In the genomic region with DNA sequence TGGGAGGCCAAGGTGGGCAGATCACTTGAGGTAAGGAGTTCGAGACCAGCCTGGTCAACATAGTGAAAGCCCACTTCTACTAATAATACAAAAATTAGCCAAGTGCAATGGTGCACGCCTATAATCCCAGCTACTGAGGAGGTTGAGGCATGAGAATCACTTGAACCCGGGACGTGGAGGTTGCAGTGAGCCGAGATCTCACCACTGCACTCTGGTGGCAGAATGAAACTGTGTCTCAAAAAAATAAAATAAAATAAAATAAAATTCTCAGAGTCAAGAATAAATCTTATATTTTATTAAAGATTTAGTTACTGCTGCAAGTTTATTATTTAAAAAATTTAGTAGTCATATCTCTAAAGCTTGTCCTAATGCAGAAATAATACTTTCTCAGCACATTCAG, we compare ENCODE assay signal across 17 cellular contexts. TPM values are rescaled to one million over a fixed set of nuclear protein-coding genes. Genes with fewer than 3 reads are reported as not detected.
DNase-seq lines count a peak whose midpoint lies in the region; ATAC-seq and TF ChIP-seq lines count a peak whose summit lies in the region.
"Had no signal": no experiment of that assay in that cellular context is flagged by ENCODE, and none has a peak within 500 bp of the region (broad histone marks: within the 10 kb centered on the region; RNA-seq: fewer than 3 reads in every experiment).

No MANE protein-coding gene starts in this region.

- peaks cover 3% of the 10 kb centered on the region; the same call in 1 of the 2 replicates for H3K27me3 ChIP-seq in BJ (ENCODE audit: control insufficient read depth, insufficient read depth, low read length)
- no peaks in the 10 kb centered on the region for H3K27me3 ChIP-seq in mammary epithelial cell (ENCODE audit: insufficient read depth, low read length)
- H3K27me3 ChIP-seq in CD8-positive, alpha-beta T cell (ENCODE audit: insufficient read depth, low read length) = no peaks in the 10 kb centered on the region

- no peak overlapping the region for H3K4me3 Mint-ChIP-seq in osteocyte (ENCODE audit: unreplicated experiment)
- no peak overlapping the region for H3K4me3 Mint-ChIP-seq in CD8-positive, alpha-beta T cell
- H3K4me3 Mint-ChIP-seq in nephron progenitor cell = no peak overlapping the region
- H3K4me3 Mint-ChIP-seq: activated naive CD8-positive, alpha-beta T cell; brain; T-helper 1 cell treated with Interleukin-12 subunit alpha and Interleukin-12 subunit beta and Interleukin-4 antibody, amounts not matched to agents 30 μg/mL and 1 μg/mL, for 36 hours had no signal

- no peaks in the 10 kb centered on the region for H4K20me1 ChIP-seq in mammary epithelial cell (ENCODE audit: insufficient read depth, low read length)

- intact Hi-C loops in mammary epithelial cell (cut with micrococcal nuclease) = loop anchor here (2.0 kb wide), 1 partner anchor 30 kb away; a partner anchor contains a TSS
- intact Hi-C loops in CD8-positive, alpha-beta T cell (cut with DNase I, micrococcal nuclease) = loop anchor here (1.0 kb wide), 1 partner anchor 34 kb away; no protein-coding TSS in a partner anchor

- ATAC-seq in CD8-positive, alpha-beta T cell = no peak
- ATAC-seq: Right ventricle myocardium inferior had no signal

- H3K4me1 ChIP-seq in mammary epithelial cell (ENCODE audit: insufficient read depth, low read length) = peaks cover 5% of the 10 kb centered on the region
- H3K4me1 ChIP-seq in CD8-positive, alpha-beta T cell (ENCODE audit: insufficient read depth, low read length) = no peaks in the 10 kb centered on the region

- H3K4me1 Mint-ChIP-seq in osteocyte (ENCODE audit: unreplicated experiment) (peaks cover 18% of the 10 kb centered on the region), nephron progenitor cell (peaks cover 17% of the 10 kb centered on the region)
- H3K4me1 Mint-ChIP-seq in CD8-positive, alpha-beta T cell (ENCODE audit: low read depth) = no peaks in the 10 kb centered on the region

- H3K4me3 ChIP-seq in BJ (ENCODE audit: low read depth, low read length) (no peak overlapping the region), HFF-Myc (replicated peaks; ENCODE audit: low read depth, low read length) (no peak overlapping the region), choroid plexus epithelial cell (ENCODE audit: low read depth, low read length) (no peak overlapping the region), mammary epithelial cell (replicated peaks in 1 of 3; ENCODE audit: insufficient read depth in 1 of 3, low read depth in 2 of 3, low read length in 3 of 3) (no peak overlapping the region)
- no peak overlapping the region for H3K4me3 ChIP-seq in CD8-positive, alpha-beta T cell (ENCODE audit: low read depth, low read length)
- H3K4me3 ChIP-seq: dorsolateral prefrontal cortex had no signal

- no peak overlapping the region for H3K27ac Mint-ChIP-seq in osteocyte (ENCODE audit: unreplicated experiment)
- H3K27ac Mint-ChIP-seq in CD8-positive, alpha-beta T cell = no peak overlapping the region
- H3K27ac Mint-ChIP-seq in nephron progenitor cell = no peak overlapping the region
- H3K27ac Mint-ChIP-seq: activated naive CD8-positive, alpha-beta T cell; T-helper 1 cell treated with Interleukin-12 subunit alpha and Interleukin-12 subunit beta and Interleukin-4 antibody, amounts not matched to agents 30 μg/mL and 1 μg/mL, for 36 hours had no signal

- H2AFZ ChIP-seq in mammary epithelial cell (ENCODE audit: low read depth, low read length) = no peak overlapping the region

- H3K79me2 ChIP-seq in mammary epithelial cell (ENCODE audit: insufficient read depth, low read length) = no peaks in the 10 kb centered on the region

- H3K9me3 ChIP-seq in mammary epithelial cell (replicated peaks; ENCODE audit: insufficient read depth, low read length) = no peaks in the 10 kb centered on the region
- no peaks in the 10 kb centered on the region for H3K9me3 ChIP-seq in CD8-positive, alpha-beta T cell (ENCODE audit: low read length)

- CTCF ChIA-PET in BJ (lab: Yijun Ruan, JAX) = interaction anchor here (0.7 to 2.4 kb wide), 8 partner anchors 9 to 56 kb away, joined by 3 to 10 read pairs (median 4); a partner anchor contains a TSS
- CTCF ChIA-PET in mammary epithelial cell (lab: Charles Lee; ENCODE audit: low non-redundant PET) = interaction anchor here (0.6 to 0.8 kb wide), 2 partner anchors 12 to 30 kb away, joined by 3 to 6 read pairs; no protein-coding TSS in a partner anchor
- CTCF ChIA-PET in CD8-positive, alpha-beta T cell (lab: Charles Lee) = interaction anchor here (1.6 kb wide), 1 partner anchor 34 kb away, joined by 6 read pairs; no protein-coding TSS in a partner anchor

- dilution Hi-C loops in mammary epithelial cell (cut with HindIII; ENCODE audit: low sequenced_read_pairs) = no loop called here

- TF ChIP-seq CTCF in BJ (IDR thresholded peaks at IDR 0.05; ENCODE audit: insufficient read depth, low read depth, low read length) (peak; percentile 30; the same call in 1 of the 2 replicates), HFF-Myc (IDR thresholded peaks at IDR 0.05; ENCODE audit: low read depth, low read length, missing control alignments) (peak; percentile 25), choroid plexus epithelial cell (conservative IDR thresholded peaks at IDR 0.05; ENCODE audit: low read depth, low read length) (peak; percentile 47), osteocyte (IDR thresholded peaks at IDR 0.05) (peak; percentile 25), mammary epithelial cell (conservative IDR thresholded peaks at IDR 0.05 in 1 of 2, IDR thresholded peaks at IDR 0.05 in 1 of 2; ENCODE audit: extremely low read depth in 1 of 2, insufficient read depth in 1 of 2, low read depth in 1 of 2, low read length in 2 of 2) (peak in 1 of 2 donors; percentile 18), nephron progenitor cell (IDR thresholded peaks at IDR 0.05) (no peak)
- TF ChIP-seq CTCF in CD8-positive, alpha-beta T cell (IDR thresholded peaks at IDR 0.05) = no peak

- no peak for DNase-seq in BJ (ENCODE audit: low read depth)
- DNase-seq in HFF-Myc (ENCODE audit: extremely low read depth, low read depth) = no peak
- DNase-seq in choroid plexus epithelial cell (ENCODE audit: low read depth) = no peak
- no peak for DNase-seq in osteocyte (ENCODE audit: extremely low spot score, unreplicated experiment)
- DNase-seq in AG20443 (ENCODE audit: low spot score) = no peak
- no peak for DNase-seq in mammary epithelial cell
- DNase-seq in CD8-positive, alpha-beta T cell = no peak
- no peak for DNase-seq in nephron progenitor cell
- DNase-seq: activated CD8-positive, alpha-beta memory T cell treated with anti-CD3 and anti-CD28 coated beads for 24 hours; AML-193; dorsolateral prefrontal cortex; NCI-H226; stimulated activated CD4-positive, alpha-beta T cell treated with anti-CD3 and anti-CD28 coated beads, Interleukin-4, amount 100 ng/mL, for 1 hour had no signal

- no peaks in the 10 kb centered on the region for H3K36me3 ChIP-seq in BJ (ENCODE audit: control insufficient read depth, insufficient read depth, low read length)
- no peaks in the 10 kb centered on the region for H3K36me3 ChIP-seq in mammary epithelial cell (ENCODE audit: insufficient read depth, low read length)
- no peaks in the 10 kb centered on the region for H3K36me3 ChIP-seq in CD8-positive, alpha-beta T cell (ENCODE audit: insufficient read depth, low read length)

- in situ Hi-C loops in mammary epithelial cell (cut with MboI; ENCODE audit: low sequenced_read_pairs in 2 of 2) = no loop called here

- no peak overlapping the region for H3K27ac ChIP-seq in mammary epithelial cell (ENCODE audit: insufficient read depth, low read depth, low read length)
- no peak overlapping the region for H3K27ac ChIP-seq in CD8-positive, alpha-beta T cell (ENCODE audit: low read depth, low read length)
- H3K27ac ChIP-seq: dorsolateral prefrontal cortex had no signal

- H3K9me3 Mint-ChIP-seq in osteocyte (ENCODE audit: unreplicated experiment) (no peaks in the 10 kb centered on the region), nephron progenitor cell (no peaks in the 10 kb centered on the region)
- no peaks in the 10 kb centered on the region for H3K9me3 Mint-ChIP-seq in CD8-positive, alpha-beta T cell
- H3K9me3 Mint-ChIP-seq: T-helper 1 cell treated with Interleukin-12 subunit alpha and Interleukin-12 subunit beta and Interleukin-4 antibody, amounts not matched to agents 30 μg/mL and 1 μg/mL, for 36 hours had no signal

- H3K36me3 Mint-ChIP-seq in osteocyte (ENCODE audit: unreplicated experiment) (no peaks in the 10 kb centered on the region), nephron progenitor cell (ENCODE audit: low read depth) (no peaks in the 10 kb centered on the region)
- no peaks in the 10 kb centered on the region for H3K36me3 Mint-ChIP-seq in CD8-positive, alpha-beta T cell
- H3K36me3 Mint-ChIP-seq: activated naive CD8-positive, alpha-beta T cell; brain had no signal

- 96% methylated on average over 5 of the region's 5 CpGs for WGBS in mammary epithelial cell (ENCODE audit: low coverage, missing lambda C conversion rate)

- no peak overlapping the region for H3K4me2 ChIP-seq in mammary epithelial cell (ENCODE audit: insufficient read depth, low read depth, low read length)

- no peak overlapping the region for H3K9ac ChIP-seq in mammary epithelial cell (ENCODE audit: insufficient read depth, low read length)

- BruUV-seq in mammary epithelial cell (replicated peaks; lab: Mats Ljungman, UMichigan) = no TSS peak

- POLR2A ChIA-PET in BJ (lab: Charles Lee) = no interaction called here
- POLR2A ChIA-PET in CD8-positive, alpha-beta T cell (lab: Charles Lee) = no interaction called here

- peaks cover 5% of the 10 kb centered on the region for H3K27me3 Mint-ChIP-seq in osteocyte (ENCODE audit: unreplicated experiment)
- peaks cover 20% of the 10 kb centered on the region for H3K27me3 Mint-ChIP-seq in CD8-positive, alpha-beta T cell (ENCODE audit: low read depth)
- H3K27me3 Mint-ChIP-seq in nephron progenitor cell (ENCODE audit: low read depth, poor library complexity) = peaks cover 21% of the 10 kb centered on the region
- H3K27me3 Mint-ChIP-seq: brain had no signal

RNA-seq across cellular contexts. Expression of a gene that starts 29.7 kb away (rescaled TPM):
- polyA plus RNA-seq in BJ (2011; rRNA removed) (29.1 and 33.8 TPM in 2 replicates), mammary epithelial cell (43.2 TPM)
- polyA minus RNA-seq in BJ (2011; rRNA and poly(A)+ RNA removed) = 17.0 and 25.6 TPM in 2 replicates
- total RNA-seq in osteocyte (17.2 and 19.3 TPM in 2 replicates), mammary epithelial cell (100 to 1,000 TPM in 1 of 2 donors, 10 to 100 TPM in 1; 59.1 to 112 TPM)
- 43.4 TPM for polyA minus RNA-seq in mammary epithelial cell
- total RNA-seq in CD8-positive, alpha-beta T cell = 1 to 10 TPM; 2.9 to 4.1 TPM

RNA-seq across cellular contexts. Expression of a gene that starts 55.3 kb away (rescaled TPM):
- 40.0 and 42.7 TPM in 2 replicates for polyA plus RNA-seq in BJ (2011; rRNA removed)
- 41.9 and 60.3 TPM in 2 replicates for polyA minus RNA-seq in BJ (2011; rRNA and poly(A)+ RNA removed)
- 68.5 and 70.7 TPM in 2 replicates for total RNA-seq in osteocyte
- 10 to 100 TPM; 41.3 to 58.8 TPM for total RNA-seq in mammary epithelial cell
- 28.5 TPM for polyA plus RNA-seq in mammary epithelial cell
- 87.8 TPM for polyA minus RNA-seq in mammary epithelial cell
- total RNA-seq in CD8-positive, alpha-beta T cell = 100 to 1,000 TPM; 125 to 130 TPM

Comparison
In these comparisons a context has a peak if more than half of its experiments do, and no peak if none do; other contexts are left out.
1. CTCF ChIP-seq: peak in BJ (single experiment), HFF-Myc (single experiment), choroid plexus epithelial cell (single experiment) and osteocyte (single experiment); none in CD8-positive, alpha-beta T cell (single experiment) and nephron progenitor cell (single experiment).